ENCODE assay signal across 23 cellular contexts in genomic region chr2:33323957-33324356, GRCh38.
"Had no signal": no experiment of that assay in that cellular context is flagged by ENCODE, and none has a peak within 500 bp of the region (broad histone marks: within the 10 kb centered on the region; RNA-seq: fewer than 3 reads in every experiment).

No MANE protein-coding gene starts in this region.

- DNase-seq: activated CD4-positive, alpha-beta T cell treated with anti-CD3 and anti-CD28 coated beads for 48 hours; activated CD4-positive, alpha-beta T cell treated with anti-CD3 and anti-CD28 coated beads, Interleukin-2, amount 50 U/mL, for 4 hours; activated CD4-positive, CD25-positive, alpha-beta regulatory T cell treated with anti-CD3 and anti-CD28 coated beads, Interleukin-2, amount 50 U/mL, for 72 hours; activated CD8-positive, alpha-beta memory T cell treated with anti-CD3 and anti-CD28 coated beads for 24 hours; activated gamma-delta T cell; activated naive CD4-positive, alpha-beta T cell treated with anti-CD3 and anti-CD28 coated beads for 36 hours; activated T-cell treated with anti-CD3 and anti-CD28 coated beads for 4 hours; activated T-cell treated with anti-CD3 and anti-CD28 coated beads, Interleukin-2, amount 50 U/mL, for 48 hours; amygdala; brain microvascular endothelial cell; KG1; NCI-H1048; NCI-H146; NCI-H1930; NCI-H2171; NCI-H2227 treated with DMSO at 0.1 percent for 48 hours; NCI-H446 treated with DMSO at 0.1 percent for 48 hours; NCI-H526; NCI-H774; SHP77 had no signal

- H3K27ac ChIP-seq: brain microvascular endothelial cell, cardiac muscle cell, RWPE1, SJSA1 had no signal

- H3K36me3 ChIP-seq: SJSA1 had no signal

- H3K27me3 ChIP-seq: brain microvascular endothelial cell, cardiac muscle cell, SJSA1 had no signal

- H3K4me3 ChIP-seq: cardiac muscle cell, SJSA1 had no signal
